ENCODE assay signal across 10 cellular contexts in genomic region chr10:127649642-127650041, GRCh38.
DNase-seq lines count a peak whose midpoint lies in the region; ATAC-seq, FAIRE-seq and TF ChIP-seq lines count a peak whose summit lies in the region.
"Had no signal": no experiment of that assay in that cellular context is flagged by ENCODE, and none has a peak within 500 bp of the region (broad histone marks: within the 10 kb centered on the region; RNA-seq: fewer than 3 reads in every experiment).

No MANE protein-coding gene starts in this region.

- H3K4me2 ChIP-seq in SK-N-SH = no peak overlapping the region
- H3K4me2 ChIP-seq in MM.1S (ENCODE audit: low read depth, low read length) = no peak overlapping the region

- no peaks in the 10 kb centered on the region for H3K4me1 ChIP-seq in SK-N-SH (ENCODE audit: control insufficient read depth in 1 of 2, insufficient read depth in 2 of 2, low read depth in 1 of 2, low read length in 1 of 2)
- no peaks in the 10 kb centered on the region for H3K4me1 ChIP-seq in MM.1S (ENCODE audit: low read length)
- no peaks in the 10 kb centered on the region for H3K4me1 ChIP-seq in small intestine (ENCODE audit: control insufficient read depth in 2 of 2, insufficient read depth in 1 of 2, low read depth in 1 of 2, low read length in 1 of 2)
- no peaks in the 10 kb centered on the region for H3K4me1 ChIP-seq in suprapubic skin

- H3K9me2 ChIP-seq in SK-N-SH = no peaks in the 10 kb centered on the region
- no peaks in the 10 kb centered on the region for H3K9me2 ChIP-seq in MM.1S (replicated peaks; ENCODE audit: insufficient read depth, low read length)

- ATAC-seq in SK-N-SH treated with all-trans-retinoic acid at 6 μM for 48 hours = no peak
- ATAC-seq in HG02623 (IDR thresholded peaks at IDR 0.05; ENCODE audit: unreplicated experiment) = no peak
- no peak for ATAC-seq in GM19351 (IDR thresholded peaks at IDR 0.05; ENCODE audit: unreplicated experiment)
- ATAC-seq: left colon had no signal

- H4K20me1 ChIP-seq in SK-N-SH (ENCODE audit: insufficient read depth) = no peaks in the 10 kb centered on the region
- no peaks in the 10 kb centered on the region for H4K20me1 ChIP-seq in MM.1S (ENCODE audit: insufficient read depth, low read length)

- TF ChIP-seq CTCF in SK-N-SH (IDR thresholded peaks at IDR 0.05) = peak; percentile 17; the same call in 1 of the 2 replicates
- peak; percentile 24 for TF ChIP-seq CTCF in MM.1S (IDR thresholded peaks at IDR 0.05; ENCODE audit: low read length)
- TF ChIP-seq CTCF in suprapubic skin (IDR thresholded peaks at IDR 0.05) = no peak

- no peak for TF ChIP-seq EP300 in SK-N-SH (IDR thresholded peaks at IDR 0.05; ENCODE audit: borderline replicate concordance in 1 of 2, low read depth in 1 of 2, low read length in 1 of 2)
- no peak for TF ChIP-seq EP300 in suprapubic skin (IDR thresholded peaks at IDR 0.05)

- H3K9ac ChIP-seq in SK-N-SH = no peak overlapping the region
- H3K9ac ChIP-seq in MM.1S (ENCODE audit: low read length) = no peak overlapping the region

- H3K79me2 ChIP-seq in SK-N-SH (ENCODE audit: insufficient read depth) = no peaks in the 10 kb centered on the region
- H3K79me2 ChIP-seq in MM.1S (ENCODE audit: low read length) = no peaks in the 10 kb centered on the region

- no peaks in the 10 kb centered on the region for H3F3A ChIP-seq in SK-N-SH (replicated peaks; ENCODE audit: insufficient read depth)
- H3F3A ChIP-seq in MM.1S (ENCODE audit: insufficient read depth, low read length) = no peaks in the 10 kb centered on the region

- 29% methylated on average over 4 of the region's 6 CpGs for WGBS in SK-N-SH (ENCODE audit: low lambda C conversion rate)
- WGBS in small intestine, 3 donors = 42 to 53% (median 46%) methylated on average over 6 of the region's 6 CpGs
- WGBS in suprapubic skin = 74% methylated on average over 4 of the region's 6 CpGs

- no peaks in the 10 kb centered on the region for H3K36me3 ChIP-seq in SK-N-SH (replicated peaks in 1 of 2; ENCODE audit: control insufficient read depth in 1 of 2, insufficient read depth in 2 of 2, low read length in 1 of 2)
- no peaks in the 10 kb centered on the region for H3K36me3 ChIP-seq in MM.1S (replicated peaks; ENCODE audit: insufficient read depth, low read length)
- H3K36me3 ChIP-seq in small intestine (ENCODE audit: control insufficient read depth in 2 of 2, insufficient read depth in 2 of 2, low read length in 2 of 2) = no peaks in the 10 kb centered on the region
- H3K36me3 ChIP-seq in suprapubic skin = no peaks in the 10 kb centered on the region

- H3K27me3 ChIP-seq in SK-N-SH (ENCODE audit: insufficient read depth) (no peaks in the 10 kb centered on the region), MM.1S (replicated peaks; ENCODE audit: insufficient read depth, low read length) (no peaks in the 10 kb centered on the region), small intestine (ENCODE audit: control insufficient read depth in 2 of 2, insufficient read depth in 2 of 2, low read length in 2 of 2) (peaks cover 0 to 2% of the 10 kb centered on the region in 2 donors), suprapubic skin (no peaks in the 10 kb centered on the region)

- no peak for TF ChIP-seq POLR2A in erythroblast (IDR thresholded peaks at IDR 0.05; ENCODE audit: low read length)
- TF ChIP-seq POLR2A in suprapubic skin (IDR thresholded peaks at IDR 0.05) = no peak

- H3K9me3 ChIP-seq in SK-N-SH = no peaks in the 10 kb centered on the region
- H3K9me3 ChIP-seq in MM.1S (replicated peaks; ENCODE audit: insufficient read depth, low read length) = no peaks in the 10 kb centered on the region
- H3K9me3 ChIP-seq in small intestine (ENCODE audit: control insufficient read depth, low read depth) = no peaks in the 10 kb centered on the region
- H3K9me3 ChIP-seq in suprapubic skin = no peaks in the 10 kb centered on the region

- H2AFZ ChIP-seq in SK-N-SH (ENCODE audit: low read depth) = no peak overlapping the region
- no peak overlapping the region for H2AFZ ChIP-seq in MM.1S (ENCODE audit: low read length)

- CTCF ChIA-PET in SK-N-SH (lab: Yijun Ruan, JAX) = interaction anchor here (0.7 to 1.7 kb wide), 3 partner anchors 8 to 204 kb away, joined by 4 to 5 read pairs (median 4); no protein-coding TSS in a partner anchor

- no peak overlapping the region for H3K27ac ChIP-seq in SK-N-SH (ENCODE audit: low read depth in 2 of 2, low read length in 1 of 2)
- H3K27ac ChIP-seq in MM.1S (ENCODE audit: low read length) = no peak overlapping the region
- H3K27ac ChIP-seq in small intestine (ENCODE audit: low read depth in 1 of 2, low read length in 1 of 2) = no peak overlapping the region
- H3K27ac ChIP-seq in suprapubic skin = no peak overlapping the region

- H3K4me3 ChIP-seq in SK-N-SH (ENCODE audit: low read depth in 2 of 2, low read length in 1 of 2) = no peak overlapping the region
- H3K4me3 ChIP-seq in MM.1S (ENCODE audit: low read length) = no peak overlapping the region
- H3K4me3 ChIP-seq in small intestine (ENCODE audit: low read depth in 1 of 2, low read length in 2 of 2) = no peak overlapping the region
- H3K4me3 ChIP-seq in suprapubic skin = no peak overlapping the region

- FAIRE-seq in small intestine (lab: Jason Lieb, UNC) = no peak

- POLR2A ChIA-PET in SK-N-SH (lab: Yijun Ruan, JAX) = no interaction called here

- DNase-seq in SK-N-SH (peak; percentile 1), MM.1S (no peak), erythroblast (lab: John Stamatoyannopoulos, UW) (peak; percentile 7 to 20), small intestine (peak; percentile 11), suprapubic skin (ENCODE audit: low spot score in 2 of 2) (no peak)
- DNase-seq: activated naive CD4-positive, alpha-beta T cell treated with Interleukin-2 at 50 U/mL for 16 hours; left colon had no signal

- peak; percentile 29; the same call in 1 of the 2 replicates for TF ChIP-seq RAD21 in SK-N-SH (IDR thresholded peaks at IDR 0.05; ENCODE audit: low read length)

TF ChIP-seq in SK-N-SH, 30 proteins besides CTCF, POLR2A, EP300 and RAD21 (continues in another document):
- TF ChIP-seq REST (IDR thresholded peaks at IDR 0.05; ENCODE audit: low read depth, low read length) (no peak), FOXM1 (IDR thresholded peaks at IDR 0.05; ENCODE audit: low read depth) (no peak), YY1 (IDR thresholded peaks at IDR 0.05; ENCODE audit: low read depth) (no peak), TEAD4 (IDR thresholded peaks at IDR 0.05; ENCODE audit: borderline replicate concordance, insufficient read depth) (no peak), MXI1 (IDR thresholded peaks at IDR 0.05; ENCODE audit: low read depth, low read length) (no peak)

TF ChIP-seq in SK-N-SH treated with all-trans-retinoic acid at 6 μM for 48 hours, 23 proteins besides CTCF, POLR2A, EP300 and RAD21:
- TF ChIP-seq SNAI2 (CRISPR knock-in tag; IDR thresholded peaks at IDR 0.05) = no peak
- TF ChIP-seq OSR1 (CRISPR knock-in tag; IDR thresholded peaks at IDR 0.05) = no peak
- no peak for TF ChIP-seq TCF4 (CRISPR knock-in tag; IDR thresholded peaks at IDR 0.05; ENCODE audit: borderline replicate concordance)
- no peak for TF ChIP-seq ZFP3 (CRISPR knock-in tag; IDR thresholded peaks at IDR 0.05)

Comparison
In these comparisons a context has a peak if more than half of its experiments do, and no peak if none do; other contexts are left out.
1. DNase-seq: peak in SK-N-SH (single experiment), erythroblast (2 of 2) and small intestine (single experiment); none in MM.1S (single experiment) and suprapubic skin (0 of 2).
2. CTCF ChIP-seq: peak in SK-N-SH (single experiment) and MM.1S (single experiment); none in suprapubic skin (0 of 2).